8 cellular contexts compared by ENCODE assay signal in the genomic region with DNA sequence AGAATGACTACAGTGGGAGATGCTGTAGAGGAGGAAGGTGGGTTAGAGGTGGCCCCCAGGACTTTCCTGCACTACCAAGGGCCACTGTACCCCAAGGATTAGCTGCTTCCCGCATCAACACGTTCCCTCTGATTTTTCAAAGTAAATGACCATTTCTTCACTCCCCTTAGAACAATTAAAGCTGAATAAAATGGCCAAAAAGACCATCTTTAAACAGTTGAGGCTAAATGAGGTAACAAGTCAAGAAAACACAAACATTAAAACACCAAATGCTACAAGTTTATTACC. TPM values are rescaled to one million over a fixed set of nuclear protein-coding genes. Genes with fewer than 3 reads are reported as not detected.
DNase-seq lines count a peak whose midpoint lies in the region; ATAC-seq and TF ChIP-seq lines count a peak whose summit lies in the region.

No MANE protein-coding gene starts in this region.

- H3K27me3 ChIP-seq in H7 (ENCODE audit: control insufficient read depth, insufficient read depth, low read length), result no peaks in the 10 kb centered on the region
- H3K27me3 ChIP-seq in foreskin keratinocyte, result no peaks in the 10 kb centered on the region

- TF ChIP-seq CTCF in WI38 (IDR thresholded peaks at IDR 0.05; ENCODE audit: low read depth, low read length) (no peak), foreskin keratinocyte (conservative IDR thresholded peaks at IDR 0.05) (no peak)

- DNase-seq in H7, result no peak
- no peak for DNase-seq in foreskin keratinocyte
- no peak for DNase-seq in stimulated activated naive CD4-positive, alpha-beta T cell treated with Interleukin-2 at 50 U/mL for 16 hours (lab: John Stamatoyannopoulos, UW)
- no peak for DNase-seq in dedifferentiated amniotic fluid mesenchymal stem cell (ENCODE audit: extremely low spot score)

- H3K4me1 ChIP-seq in foreskin keratinocyte, result peaks cover 12% of the 10 kb centered on the region

- H3K4me3 ChIP-seq in H7 (ENCODE audit: insufficient read depth, low read depth, low read length) (peak overlapping the region; percentile 74; the same call in 1 of the 2 replicates), WI38 (ENCODE audit: low read depth, low read length) (peak overlapping the region; percentile 73), skin epidermis (peak overlapping the region; percentile 65 to 96 (median 76))

- H3K36me3 ChIP-seq in H7 (replicated peaks; ENCODE audit: control insufficient read depth, insufficient read depth, low read length), result no peaks in the 10 kb centered on the region; the same call in 1 of the 2 replicates

- no peak for ATAC-seq in foreskin keratinocyte
- no peak for ATAC-seq in GM21447 (IDR thresholded peaks at IDR 0.05; ENCODE audit: unreplicated experiment)
- no peak for ATAC-seq in HG02610 (IDR thresholded peaks at IDR 0.05; ENCODE audit: unreplicated experiment)

- H3K27ac ChIP-seq in foreskin keratinocyte (peak overlapping the region; percentile 91), skin epidermis (peak overlapping the region in 19 of 21 experiments; percentile 38 to 100 (median 100))

RNA-seq across cellular contexts. Expression of a gene that starts 0.7 kb away (rescaled TPM):
- total RNA-seq in H7 (2014; rRNA removed; shearing (Covaris generic)), result 8.9 and 10.5 TPM in 2 replicates
- 35.7 and 39.8 TPM in 2 replicates for total RNA-seq in foreskin keratinocyte
- 9.9 and 10.6 TPM in 2 replicates for polyA plus RNA-seq in foreskin keratinocyte
